Comparison of ENCODE assay signal across 8 cellular contexts in genomic region chr13:114333881-114334280, GRCh38. TPM values are rescaled to one million over a fixed set of nuclear protein-coding genes. Genes with fewer than 3 reads are reported as not detected.
DNase-seq lines count a peak whose midpoint lies in the region; TF ChIP-seq lines count a peak whose summit lies in the region.
"Not testable (repeated sequence)": the region's sequence is repeated elsewhere in the genome, so short reads cannot be mapped to it uniquely, and the experiment has no call there.

No MANE protein-coding gene starts in this region.

- DNase-seq in CD4-positive, alpha-beta memory T cell; activated CD4-positive, alpha-beta T cell treated with anti-CD3 and anti-CD28 coated beads, Interleukin-2, amount 10 ng/mL, durations not matched to agents 7 days and 5 days: not testable (repeated sequence)
- DNase-seq in NCI-H2107 (lab: John Stamatoyannopoulos, UW) (peak; percentile 23), OCI-LY7 (ENCODE audit: low spot score) (peak; percentile 24), astrocyte of the hippocampus (ENCODE audit: low read depth, low spot score) (peak; percentile 9), myocyte (ENCODE audit: low read depth) (peak; percentile 7), stromal cell of bone marrow (ENCODE audit: low read depth) (peak; percentile 24)

- H3K27me3 ChIP-seq in CD4-positive, alpha-beta memory T cell (ENCODE audit: insufficient read depth, low read length); KMS-11 (ENCODE audit: insufficient read depth, low read depth): not testable (repeated sequence)

- TF ChIP-seq CTCF in KMS-11 (conservative IDR thresholded peaks at IDR 0.05; ENCODE audit: low read depth, low read length); OCI-LY7 (conservative IDR thresholded peaks at IDR 0.05; ENCODE audit: low read length): not testable (repeated sequence)

- H3K9me3 ChIP-seq in CD4-positive, alpha-beta memory T cell (ENCODE audit: control insufficient read depth in 1 of 2, low read length in 2 of 2); OCI-LY7 (ENCODE audit: low read length): not testable (repeated sequence)

- not testable (repeated sequence) for H3K9me2 ChIP-seq in OCI-LY7 (ENCODE audit: insufficient read depth, low read length)

- H3K79me2 ChIP-seq in KMS-11 (ENCODE audit: insufficient read depth, low read depth); OCI-LY7 (ENCODE audit: insufficient read depth, low read depth, low read length): not testable (repeated sequence)

- peak overlapping the region in 7 of 8 donors; percentile 76 to 90 (median 85) for H3K4me3 Mint-ChIP-seq in CD4-positive, alpha-beta memory T cell
- not testable (repeated sequence) for H3K4me3 Mint-ChIP-seq in activated CD4-positive, alpha-beta T cell treated with anti-CD3 and anti-CD28 coated beads, Interleukin-2, amount 10 ng/mL, durations not matched to agents 7 days and 5 days

- not testable (repeated sequence) for H3K4me3 ChIP-seq in CD4-positive, alpha-beta memory T cell (ENCODE audit: low read length in 2 of 2); KMS-11 (IDR thresholded peaks at IDR 0.05; ENCODE audit: insufficient read depth, low read depth, low read length)
- H3K4me3 ChIP-seq in OCI-LY7 (ENCODE audit: low read depth, low read length, poor library complexity, severe bottlenecking): peak overlapping the region; percentile 46

- not testable (repeated sequence) for H3K9me3 Mint-ChIP-seq in CD4-positive, alpha-beta memory T cell; activated CD4-positive, alpha-beta T cell treated with anti-CD3 and anti-CD28 coated beads, Interleukin-2, amount 10 ng/mL, durations not matched to agents 7 days and 5 days

- intact Hi-C loops in CD4-positive, alpha-beta memory T cell (cut with micrococcal nuclease); OCI-LY7 (cut with micrococcal nuclease; ENCODE audit: unreplicated experiment): not testable (repeated sequence)

- not testable (repeated sequence) for H3K27me3 Mint-ChIP-seq in CD4-positive, alpha-beta memory T cell; activated CD4-positive, alpha-beta T cell treated with anti-CD3 and anti-CD28 coated beads, Interleukin-2, amount 10 ng/mL, durations not matched to agents 7 days and 5 days

- H3K4me2 ChIP-seq in KMS-11 (peak overlapping the region; percentile 75), OCI-LY7 (ENCODE audit: low read length) (peak overlapping the region; percentile 76)

- CTCF ChIA-PET in CD4-positive, alpha-beta memory T cell (lab: Charles Lee; ENCODE audit: partially characterized antibody): interaction anchor here (2.0 kb wide), 1 partner anchor 15 kb away, joined by 6 read pairs; no protein-coding TSS in a partner anchor
- CTCF ChIA-PET in OCI-LY7 (lab: Charles Lee; ENCODE audit: unreplicated experiment); activated CD4-positive, alpha-beta T cell treated with anti-CD3 and anti-CD28 coated beads, Interleukin-2, amount 10 ng/mL, durations not matched to agents 7 days and 5 days (lab: Charles Lee): not testable (repeated sequence)

- H3K9ac ChIP-seq in KMS-11: peak overlapping the region; percentile 22; the same call in 1 of the 2 replicates

- POLR2A ChIA-PET in CD4-positive, alpha-beta memory T cell (lab: Charles Lee; ENCODE audit: partially characterized antibody): interaction anchor here (1.4 kb wide), 1 partner anchor 53 kb away, joined by 3 read pairs; no protein-coding TSS in a partner anchor
- POLR2A ChIA-PET in OCI-LY7 (lab: Charles Lee): interaction anchor here (0.7 to 2.3 kb wide), 3 partner anchors 19 to 147 kb away, joined by 3 to 7 read pairs (median 4); partner anchors contain the start of gene CHAMP1
- POLR2A ChIA-PET in activated CD4-positive, alpha-beta T cell treated with anti-CD3 and anti-CD28 coated beads, Interleukin-2, amount 10 ng/mL, durations not matched to agents 7 days and 5 days (lab: Charles Lee): not testable (repeated sequence)

- H3K4me1 ChIP-seq in CD4-positive, alpha-beta memory T cell (ENCODE audit: insufficient read depth, low read length): peaks cover 15% of the 10 kb centered on the region
- H3K4me1 ChIP-seq in KMS-11 (ENCODE audit: low read depth, poor library complexity, severe bottlenecking) (peaks cover 55% of the 10 kb centered on the region), OCI-LY7 (ENCODE audit: insufficient read depth, low read length, poor library complexity, severe bottlenecking) (peaks cover 33% of the 10 kb centered on the region)

- H2AFZ ChIP-seq in KMS-11 (ENCODE audit: low read depth) (peak overlapping the region; percentile 41; the same call in 1 of the 2 replicates), OCI-LY7 (ENCODE audit: low read length) (peak overlapping the region; percentile 32; the same call in 1 of the 2 replicates)

- not testable (repeated sequence) for H3K27ac ChIP-seq in CD4-positive, alpha-beta memory T cell (ENCODE audit: low read depth, low read length)
- H3K27ac ChIP-seq in KMS-11: peak overlapping the region; percentile 59
- peak overlapping the region; percentile 85 for H3K27ac ChIP-seq in OCI-LY7 (ENCODE audit: low read depth, low read length, poor library complexity, severe bottlenecking)

- H3K36me3 ChIP-seq in CD4-positive, alpha-beta memory T cell (ENCODE audit: insufficient read depth, low read length); KMS-11 (ENCODE audit: insufficient read depth); OCI-LY7 (ENCODE audit: insufficient read depth, low read length): not testable (repeated sequence)

- not testable (repeated sequence) for H3K36me3 Mint-ChIP-seq in CD4-positive, alpha-beta memory T cell; activated CD4-positive, alpha-beta T cell treated with anti-CD3 and anti-CD28 coated beads, Interleukin-2, amount 10 ng/mL, durations not matched to agents 7 days and 5 days (ENCODE audit: low read depth)

- not testable (repeated sequence) for H4K20me1 ChIP-seq in KMS-11 (ENCODE audit: insufficient read depth); OCI-LY7 (ENCODE audit: insufficient read depth, low read length)

- not testable (repeated sequence) for BruUV-seq in OCI-LY7 (replicated peaks; lab: Mats Ljungman, UMichigan)

- peaks cover 10 to 24% (median 16%) of the 10 kb centered on the region in 4 donors for H3K4me1 Mint-ChIP-seq in CD4-positive, alpha-beta memory T cell
- peaks cover 17% of the 10 kb centered on the region for H3K4me1 Mint-ChIP-seq in activated CD4-positive, alpha-beta T cell treated with anti-CD3 and anti-CD28 coated beads, Interleukin-2, amount 10 ng/mL, durations not matched to agents 7 days and 5 days

- peak overlapping the region in 5 of 7 donors; percentile 38 to 85 (median 79) for H3K27ac Mint-ChIP-seq in CD4-positive, alpha-beta memory T cell
- H3K27ac Mint-ChIP-seq in activated CD4-positive, alpha-beta T cell treated with anti-CD3 and anti-CD28 coated beads, Interleukin-2, amount 10 ng/mL, durations not matched to agents 7 days and 5 days: peak overlapping the region; percentile 48

RNA-seq across cellular contexts. Expression of gene CHAMP1, which starts 19.6 kb away (rescaled TPM):
- 10 to 100 TPM; 24.0 to 25.1 TPM for total RNA-seq in CD4-positive, alpha-beta memory T cell
- 1 to 10 TPM; 5.4 to 8.6 TPM for polyA plus RNA-seq in CD4-positive, alpha-beta memory T cell
- 12.4 and 13.6 TPM in 2 replicates for total RNA-seq in OCI-LY7 (2014; rRNA removed; shearing (Covaris generic))
- total RNA-seq in OCI-LY7 (2022) (37.9 and 42.8 TPM in 2 replicates), myocyte (12.5 and 16.5 TPM in 2 replicates)
- 10 to 100 TPM; 31.9 to 34.8 TPM for total RNA-seq in activated CD4-positive, alpha-beta T cell treated with anti-CD3 and anti-CD28 coated beads, Interleukin-2, amount 10 ng/mL, durations not matched to agents 7 days and 5 days
- 13.5 TPM for polyA plus RNA-seq in myocyte (2012)

RNA-seq across cellular contexts. Expression of gene UPF3A, which starts 52.5 kb away (rescaled TPM):
- 10 to 100 TPM; 85.9 to 91.2 TPM for total RNA-seq in CD4-positive, alpha-beta memory T cell
- polyA plus RNA-seq in CD4-positive, alpha-beta memory T cell: 10 to 100 TPM; 11.2 to 34.5 TPM
- total RNA-seq in OCI-LY7 (2014; rRNA removed; shearing (Covaris generic)): 26.2 and 27.8 TPM in 2 replicates
- 55.4 and 62.8 TPM in 2 replicates for total RNA-seq in OCI-LY7 (2022)
- total RNA-seq in activated CD4-positive, alpha-beta T cell treated with anti-CD3 and anti-CD28 coated beads, Interleukin-2, amount 10 ng/mL, durations not matched to agents 7 days and 5 days: 10 to 100 TPM; 55.1 to 62.1 TPM
- 49.2 and 56.0 TPM in 2 replicates for total RNA-seq in myocyte
- 43.9 TPM for polyA plus RNA-seq in myocyte (2012)
